ENCODE assay signal across 2 cellular contexts in genomic region chr10:22315455-22316285, GRCh38.
A peak's percentile ranks its signal among the peaks of the same experiment; 100 is the strongest.
TF ChIP-seq lines count a peak whose summit lies in the region.

No MANE protein-coding gene starts in this region.

TF ChIP-seq in K562, 482 proteins besides CTCF, POLR2A, EP300 and RAD21 (continued from another document and continues in another):
- TF ChIP-seq ZNF512 (tag; IDR thresholded peaks at IDR 0.05) (peak; percentile 42; the same call in 1 of the 2 replicates), NFRKB (IDR thresholded peaks at IDR 0.05; ENCODE audit: low read depth) (peak; percentile 32; the same call in 1 of the 2 replicates), NFE2L1 (tag; IDR thresholded peaks at IDR 0.05; ENCODE audit: borderline replicate concordance, low read depth) (no peak), BRCA1 (IDR thresholded peaks at IDR 0.05) (no peak), BRCA1 (CRISPR knock-in tag; IDR thresholded peaks at IDR 0.05) (no peak), FOXK2 (conservative IDR thresholded peaks at IDR 0.05 in 1 of 2, IDR thresholded peaks at IDR 0.05 in 1 of 2; ENCODE audit: low read depth in 2 of 2) (peak; percentile 63 to 69), PHTF2 (CRISPR knock-in tag; IDR thresholded peaks at IDR 0.05) (no peak), MNT (conservative IDR thresholded peaks at IDR 0.05) (no peak), GMEB1 (CRISPR knock-in tag; IDR thresholded peaks at IDR 0.05) (no peak), ZNF184 (CRISPR knock-in tag; IDR thresholded peaks at IDR 0.05) (no peak), ZNF41 (CRISPR knock-in tag; conservative IDR thresholded peaks at IDR 0.05) (no peak), HBP1 (CRISPR knock-in tag; IDR thresholded peaks at IDR 0.05) (no peak), THAP7 (CRISPR knock-in tag; IDR thresholded peaks at IDR 0.05) (no peak), CBFA2T2 (conservative IDR thresholded peaks at IDR 0.05) (no peak), TFE3 (CRISPR knock-in tag; IDR thresholded peaks at IDR 0.05) (no peak), RHOXF2B (CRISPR knock-in tag; conservative IDR thresholded peaks at IDR 0.05) (no peak)

TF ChIP-seq in HepG2, 621 proteins besides CTCF, POLR2A, EP300 and RAD21 (continued from another document):
- TF ChIP-seq ARID4A (CRISPR knock-in tag; IDR thresholded peaks at IDR 0.05; ENCODE audit: borderline replicate concordance) = no peak
- no peak for TF ChIP-seq DPF2 (CRISPR knock-in tag; IDR thresholded peaks at IDR 0.05; ENCODE audit: borderline replicate concordance, low read depth)
- TF ChIP-seq CEBPZ (IDR thresholded peaks at IDR 0.05; ENCODE audit: low read length) = no peak
- TF ChIP-seq PCBP2 (optimal IDR thresholded peaks at IDR 0.05; ENCODE audit: low read depth, low read length, poor library complexity, severe bottlenecking) = no peak
- TF ChIP-seq ZNF570 (CRISPR knock-in tag; IDR thresholded peaks at IDR 0.05; ENCODE audit: borderline replicate concordance) = no peak
- peak; percentile 61; the same call in 1 of the 2 replicates for TF ChIP-seq ZFX (CRISPR knock-in tag; IDR thresholded peaks at IDR 0.05; ENCODE audit: low read depth)
- TF ChIP-seq BRD4 (CRISPR knock-in tag; IDR thresholded peaks at IDR 0.05) = 0 out of 2 replicates have a peak, but pooled peaks have one; percentile 10
- TF ChIP-seq FUBP1 (CRISPR knock-in tag; IDR thresholded peaks at IDR 0.05; ENCODE audit: borderline replicate concordance) = no peak
- TF ChIP-seq CC2D1A (CRISPR knock-in tag; IDR thresholded peaks at IDR 0.05) = no peak
- no peak for TF ChIP-seq PRDM15 (CRISPR knock-in tag; IDR thresholded peaks at IDR 0.05)
- TF ChIP-seq ZNF839 (CRISPR knock-in tag; IDR thresholded peaks at IDR 0.05; ENCODE audit: borderline replicate concordance) = no peak
- TF ChIP-seq ZSCAN31 (CRISPR knock-in tag; IDR thresholded peaks at IDR 0.05; ENCODE audit: low read depth) = no peak; the same call in 1 of the 2 replicates
- TF ChIP-seq SMAD3 (CRISPR knock-in tag; IDR thresholded peaks at IDR 0.05) = peak; percentile 6; the same call in 1 of the 2 replicates
- no peak for TF ChIP-seq PRDM10 (CRISPR knock-in tag; IDR thresholded peaks at IDR 0.05; ENCODE audit: low read depth)
